In the genomic region with DNA sequence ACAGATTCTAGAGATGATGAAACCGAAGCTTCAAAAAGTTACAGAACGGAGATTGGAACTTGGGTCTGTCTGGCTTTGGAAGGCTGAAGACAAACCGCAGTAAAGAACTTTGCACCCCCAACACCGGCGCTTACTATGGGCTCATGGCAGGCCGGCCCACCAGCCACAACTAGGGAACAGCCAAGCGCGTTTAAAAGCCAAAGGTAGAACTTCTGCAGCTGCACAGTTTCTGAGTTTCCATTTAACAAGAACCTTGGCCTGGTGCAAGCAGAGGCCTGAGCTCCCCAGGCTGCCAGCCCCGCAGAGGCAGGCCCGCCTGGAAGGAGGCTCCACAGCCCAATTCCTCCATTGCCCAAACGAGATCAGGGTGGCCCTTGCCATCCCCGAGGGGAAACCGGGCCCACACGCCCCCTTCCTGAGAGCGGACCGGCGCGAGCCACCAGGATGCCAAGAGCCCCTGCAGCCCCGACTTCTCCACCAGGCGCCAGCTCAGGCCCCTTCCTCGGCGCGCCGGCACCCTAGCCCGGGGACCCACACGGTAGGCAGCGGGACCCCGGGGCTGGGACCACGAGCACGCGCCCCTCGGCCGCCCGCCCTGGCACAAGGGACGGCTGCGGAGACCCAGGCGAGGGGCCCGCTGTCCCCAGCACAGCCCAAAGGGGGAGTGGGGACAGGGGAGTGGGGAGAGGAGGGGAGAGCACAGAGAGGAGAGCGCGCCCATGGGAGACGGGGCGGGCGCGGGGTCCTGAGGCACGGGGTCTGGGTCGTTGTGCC, we compare ENCODE assay signal across 1 cellular context.
TF ChIP-seq lines count a peak whose summit lies in the region.

No MANE protein-coding gene starts in this region.

TF ChIP-seq in GM23338, 12 proteins besides CTCF, POLR2A, EP300 and RAD21 (continued from another document):
- no peak for TF ChIP-seq ETS1 (IDR thresholded peaks at IDR 0.05)
- TF ChIP-seq POLR2AphosphoS5 (IDR thresholded peaks at IDR 0.05; ENCODE audit: low read depth): no peak
- TF ChIP-seq EZH2phosphoT487 (IDR thresholded peaks at IDR 0.05; ENCODE audit: unreplicated experiment): no peak
- TF ChIP-seq JUNB (IDR thresholded peaks at IDR 0.05; ENCODE audit: unreplicated experiment): no peak
- TF ChIP-seq ZNF114 (CRISPR knock-in tag; IDR thresholded peaks at IDR 0.05): no peak
- no peak for TF ChIP-seq REST (IDR thresholded peaks at IDR 0.05; ENCODE audit: unreplicated experiment)
- TF ChIP-seq EZH2 (IDR thresholded peaks at IDR 0.05; ENCODE audit: low read depth, unreplicated experiment): no peak
